Comparison of ENCODE assay signal across 24 cellular contexts in genomic region chr9:81096667-81097066, GRCh38.
"Had no signal": no experiment of that assay in that cellular context is flagged by ENCODE, and none has a peak within 500 bp of the region (broad histone marks: within the 10 kb centered on the region; RNA-seq: fewer than 3 reads in every experiment).

No MANE protein-coding gene starts in this region.

- H3K36me3 ChIP-seq: left ventricle myocardium inferior, thyroid gland had no signal

- H3K36me3 Mint-ChIP-seq: activated CD8-positive, alpha-beta memory T cell treated with anti-CD3 and anti-CD28 coated beads, Interleukin-2, amount 10 ng/mL, durations not matched to agents 7 days and 5 days; activated naive CD4-positive, alpha-beta T cell treated with anti-CD3 and anti-CD28 coated beads, Interleukin-2, amount 50 U/mL, for 24 hours; natural killer cell treated with Interleukin-12 subunit alpha and Interleukin-12 subunit beta and Interleukin-15 and Interleukin-18, amount 100 ng/mL, for 72 hours had no signal

- H3K27ac Mint-ChIP-seq: activated CD4-positive, alpha-beta T cell treated with anti-CD3 and anti-CD28 coated beads, Interleukin-2, amount 10 ng/mL, durations not matched to agents 24 days and 14 days; activated CD8-positive, alpha-beta memory T cell treated with anti-CD3 and anti-CD28 coated beads, Interleukin-2, amount 10 ng/mL, durations not matched to agents 7 days and 5 days; activated CD8-positive, alpha-beta T cell treated with anti-CD3 and anti-CD28 coated beads for 36 hours; activated naive CD4-positive, alpha-beta T cell treated with anti-CD3 and anti-CD28 coated beads, Interleukin-2, amount 50 U/mL, for 24 hours; activated T-helper 1 cell treated with anti-CD3 and anti-CD28 coated beads, Interleukin-12 subunit alpha, Interleukin-12 subunit beta, Interleukin-2, Interleukin-4 antibody, amounts not matched to agents 30 ng/mL and 10 ng/mL and 1 ng/mL, durations not matched to agents 14 hours and 24 hours and 36 hours; dendritic cell treated with granulocyte-macrophage colony-stimulating factor and Interleukin-4, amounts not matched to agents 40 ng/mL and 50 ng/mL, for 4 days; natural killer cell treated with Interleukin-12 subunit alpha and Interleukin-12 subunit beta and Interleukin-15 and Interleukin-18, amount 100 ng/mL, for 72 hours; T-helper 2 cell treated with Interferon-gamma antibody and Interleukin-4, amounts not matched to agents 5 μg/mL and 100 μg/mL, for 36 hours had no signal

- H3K9me3 ChIP-seq: thyroid gland had no signal

- H3K4me3 ChIP-seq: left ventricle myocardium inferior, thyroid gland had no signal

- H3K4me3 Mint-ChIP-seq: activated CD4-positive, alpha-beta T cell treated with anti-CD3 and anti-CD28 coated beads, Interleukin-2, amount 10 ng/mL, durations not matched to agents 24 days and 14 days; activated CD8-positive, alpha-beta memory T cell treated with anti-CD3 and anti-CD28 coated beads, Interleukin-2, amount 10 ng/mL, durations not matched to agents 7 days and 5 days; activated CD8-positive, alpha-beta T cell treated with anti-CD3 and anti-CD28 coated beads for 36 hours; activated naive CD4-positive, alpha-beta T cell treated with anti-CD3 and anti-CD28 coated beads, Interleukin-2, amount 50 U/mL, for 24 hours; activated T-helper 1 cell treated with anti-CD3 and anti-CD28 coated beads, Interleukin-12 subunit alpha, Interleukin-12 subunit beta, Interleukin-2, Interleukin-4 antibody, amounts not matched to agents 30 ng/mL and 10 ng/mL and 1 ng/mL, durations not matched to agents 14 hours and 24 hours and 36 hours; brain; dendritic cell treated with granulocyte-macrophage colony-stimulating factor and Interleukin-4, amounts not matched to agents 40 ng/mL and 50 ng/mL, for 4 days; natural killer cell treated with Interleukin-12 subunit alpha and Interleukin-12 subunit beta and Interleukin-15 and Interleukin-18, amount 100 ng/mL, for 72 hours; T-helper 2 cell treated with Interferon-gamma antibody and Interleukin-4, amounts not matched to agents 5 μg/mL and 100 μg/mL, for 36 hours had no signal

- H3K4me1 ChIP-seq: foreskin keratinocyte, left ventricle myocardium inferior, thyroid gland had no signal

- H3K27ac ChIP-seq: foreskin keratinocyte, left ventricle myocardium inferior, thyroid gland, VCaP had no signal

- H3K27me3 Mint-ChIP-seq: activated CD4-positive, alpha-beta T cell treated with anti-CD3 and anti-CD28 coated beads, Interleukin-2, amount 10 ng/mL, durations not matched to agents 24 days and 14 days; activated CD8-positive, alpha-beta memory T cell treated with anti-CD3 and anti-CD28 coated beads, Interleukin-2, amount 10 ng/mL, durations not matched to agents 7 days and 5 days; activated CD8-positive, alpha-beta T cell treated with anti-CD3 and anti-CD28 coated beads for 36 hours; activated naive CD4-positive, alpha-beta T cell treated with anti-CD3 and anti-CD28 coated beads, Interleukin-2, amount 50 U/mL, for 24 hours; dendritic cell treated with granulocyte-macrophage colony-stimulating factor and Interleukin-4, amounts not matched to agents 40 ng/mL and 50 ng/mL, for 4 days; natural killer cell treated with Interleukin-12 subunit alpha and Interleukin-12 subunit beta and Interleukin-15 and Interleukin-18, amount 100 ng/mL, for 72 hours had no signal

- H3K4me1 Mint-ChIP-seq: activated CD4-positive, alpha-beta T cell treated with anti-CD3 and anti-CD28 coated beads, Interleukin-2, amount 10 ng/mL, durations not matched to agents 24 days and 14 days; activated CD8-positive, alpha-beta memory T cell treated with anti-CD3 and anti-CD28 coated beads, Interleukin-2, amount 10 ng/mL, durations not matched to agents 7 days and 5 days; activated naive CD4-positive, alpha-beta T cell treated with anti-CD3 and anti-CD28 coated beads, Interleukin-2, amount 50 U/mL, for 24 hours had no signal

- H3K27me3 ChIP-seq: foreskin keratinocyte, thyroid gland had no signal

- DNase-seq: activated CD4-positive, alpha-beta T cell treated with anti-CD3 and anti-CD28 coated beads, Interleukin-2, amount 10 ng/mL, durations not matched to agents 24 days and 14 days; activated CD8-positive, alpha-beta memory T cell treated with anti-CD3 and anti-CD28 coated beads, Interleukin-2, amount 10 ng/mL, durations not matched to agents 7 days and 5 days; activated CD8-positive, alpha-beta T cell treated with anti-CD3 and anti-CD28 coated beads for 36 hours; activated gamma-delta T cell; aorta; caudate nucleus; effector CD4-positive, alpha-beta T cell; left ventricle myocardium inferior; occipital lobe; posterior cingulate gyrus; stimulated activated CD4-positive, alpha-beta T cell treated with anti-CD3 and anti-CD28 coated beads, Interleukin-12 subunit alpha, Interleukin-12 subunit beta, amount 100 ng/mL, for 4 hours; stimulated activated CD4-positive, alpha-beta T cell treated with anti-CD3 and anti-CD28 coated beads, Interleukin-4, amount 100 ng/mL, for 4 hours; stimulated activated naive CD8-positive, alpha-beta T cell treated with anti-CD3 and anti-CD28 coated beads, Interleukin-15, Interleukin-2, amounts not matched to agents 100 U/mL and 50 U/mL, for 24 hours had no signal

- FAIRE-seq: endometrium had no signal

- ATAC-seq: activated CD4-positive, CD25-positive, alpha-beta regulatory T cell treated with anti-CD3 and anti-CD28 coated beads, Interleukin-2, amount 50 U/mL, for 24 hours; activated CD8-positive, alpha-beta memory T cell treated with anti-CD3 and anti-CD28 coated beads, Interleukin-2, amount 10 ng/mL, durations not matched to agents 7 days and 5 days; activated CD8-positive, alpha-beta T cell treated with anti-CD3 and anti-CD28 coated beads for 36 hours; foreskin keratinocyte; natural killer cell treated with Interleukin-12 subunit alpha and Interleukin-12 subunit beta and Interleukin-15 and Interleukin-18, amount 100 ng/mL, for 72 hours; stimulated activated naive CD8-positive, alpha-beta T cell treated with anti-CD3 and anti-CD28 coated beads, Interleukin-15, Interleukin-2, amounts not matched to agents 100 U/mL and 50 U/mL, for 24 hours had no signal
